8 cellular contexts compared by ENCODE assay signal in the genomic region with DNA sequence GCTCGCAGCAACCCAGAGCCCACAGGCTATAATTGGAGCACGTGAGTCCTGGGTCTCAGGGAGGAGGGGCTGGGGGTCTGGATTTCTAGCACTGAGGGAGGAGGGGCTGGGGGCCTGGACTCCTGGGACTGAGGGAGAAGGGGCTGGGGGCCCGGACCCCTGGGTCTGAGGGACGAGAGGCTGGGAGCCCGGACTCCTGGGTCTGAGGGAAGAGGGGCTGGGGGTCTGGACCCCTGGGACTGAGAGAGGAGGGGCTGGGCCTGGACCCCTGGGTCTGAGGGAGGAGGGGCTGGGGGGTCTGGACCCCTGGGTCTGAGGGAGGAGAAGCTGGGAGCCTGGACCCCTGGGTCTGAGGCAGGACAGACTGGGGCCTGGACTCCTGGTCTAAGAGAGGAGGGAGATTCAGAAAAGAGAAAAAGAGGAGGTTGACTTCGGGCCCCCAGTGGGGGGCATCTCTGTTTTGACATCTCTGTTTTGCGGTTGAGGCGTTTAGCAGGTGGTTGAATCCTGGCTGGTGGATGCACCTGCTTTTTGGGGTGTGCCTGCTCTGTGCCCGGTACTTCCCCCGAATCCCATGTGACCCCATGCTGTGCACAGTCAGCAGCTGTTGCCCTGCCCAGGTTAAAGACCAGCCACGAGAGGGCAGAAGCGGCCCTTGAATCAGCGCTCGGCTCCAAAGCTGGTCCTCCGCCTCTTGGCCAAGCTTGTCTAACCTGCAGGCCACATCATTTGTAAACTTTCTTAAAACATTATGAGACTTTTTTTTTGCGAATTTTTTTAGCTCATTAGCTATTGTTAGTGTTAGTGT. TPM values are rescaled to one million over a fixed set of nuclear protein-coding genes. Genes with fewer than 3 reads are reported as not detected.
DNase-seq lines count a peak whose midpoint lies in the region; ATAC-seq and TF ChIP-seq lines count a peak whose summit lies in the region.

No MANE protein-coding gene starts in this region.

- no peaks in the 10 kb centered on the region for H3K4me1 ChIP-seq in HCT116 (ENCODE audit: control insufficient read depth in 1 of 2, insufficient read depth in 2 of 2, low read length in 2 of 2)
- no peaks in the 10 kb centered on the region for H3K4me1 ChIP-seq in parathyroid adenoma
- no peaks in the 10 kb centered on the region for H3K4me1 ChIP-seq in uterus

- peak; percentile 83 for TF ChIP-seq CTCF in GM12872 (IDR thresholded peaks at IDR 0.05; ENCODE audit: insufficient read depth, low read depth, low read length)
- peak; percentile 22 to 59 (median 43); a peak in 5 of 6 replicates for TF ChIP-seq CTCF in HCT116 (IDR thresholded peaks at IDR 0.05 in 2 of 3, conservative IDR thresholded peaks at IDR 0.05 in 1 of 3; ENCODE audit: borderline replicate concordance in 1 of 3, insufficient read depth in 1 of 3, low read depth in 2 of 3, low read length in 2 of 3)
- peak; percentile 50 for TF ChIP-seq CTCF in fibroblast of pulmonary artery (IDR thresholded peaks at IDR 0.05; ENCODE audit: low read length, missing control alignments)
- TF ChIP-seq CTCF in parathyroid adenoma (IDR thresholded peaks at IDR 0.05): peak; percentile 63
- peak in 3 of 4 experiments; percentile 40 to 57 (median 42) for TF ChIP-seq CTCF in uterus (IDR thresholded peaks at IDR 0.05)

- H3K79me2 ChIP-seq in HCT116 (ENCODE audit: insufficient read depth, low read length) (peaks cover 54% of the 10 kb centered on the region), parathyroid adenoma (no peaks in the 10 kb centered on the region)

- CTCF ChIA-PET in HCT116 (lab: Charles Lee): interaction anchor here (0.7 to 4.0 kb wide), 7 partner anchors 9 to 117 kb away, joined by 3 to 15 read pairs (median 5); no protein-coding TSS in a partner anchor

- 0 out of 2 replicates have a peak, but pooled peaks cover 3% of the 10 kb centered on the region for H4K20me1 ChIP-seq in HCT116 (ENCODE audit: insufficient read depth)

- H3K36me3 ChIP-seq in HCT116 (ENCODE audit: control insufficient read depth in 1 of 2, insufficient read depth in 2 of 2, low read length in 2 of 2) (peaks cover 55 to 85% of the 10 kb centered on the region in 2 experiments), parathyroid adenoma (ENCODE audit: control insufficient read depth, insufficient read depth, low read length) (no peaks in the 10 kb centered on the region), uterus (no peaks in the 10 kb centered on the region)

- peak; percentile 67 for ATAC-seq in HCT116

- TF ChIP-seq POLR2A in HCT116 (IDR thresholded peaks at IDR 0.05; ENCODE audit: borderline replicate concordance, extremely low read depth, insufficient read depth, insufficient read length): no peak
- no peak for TF ChIP-seq POLR2A in uterus (IDR thresholded peaks at IDR 0.05)

- H3K4me3 ChIP-seq in HCT116 (replicated peaks in 1 of 2; ENCODE audit: low read depth in 1 of 2, low read length in 2 of 2) (no peak overlapping the region), fibroblast of pulmonary artery (replicated peaks; ENCODE audit: low read depth, low read length) (no peak overlapping the region), parathyroid adenoma (ENCODE audit: low read depth, low read length) (no peak overlapping the region), uterus (no peak overlapping the region)

- no TSS peak for BruUV-seq in HCT116 (replicated peaks; lab: Mats Ljungman, UMichigan)

- H3K27me3 ChIP-seq in HCT116 (ENCODE audit: insufficient read depth, low read length) (no peaks in the 10 kb centered on the region), parathyroid adenoma (ENCODE audit: control insufficient read depth, insufficient read depth, low read length) (no peaks in the 10 kb centered on the region), uterus (no peaks in the 10 kb centered on the region)

- no peak overlapping the region for H2AFZ ChIP-seq in HCT116 (ENCODE audit: low read depth, low read length, poor library complexity, severe bottlenecking)
- no peak overlapping the region for H2AFZ ChIP-seq in parathyroid adenoma

- intact Hi-C loops in HCT116 (cut with micrococcal nuclease) (no loop called here), uterus (cut with DNase I; ENCODE audit: low total_unique reads) (no loop called here)

- DNase-seq in HCT116 (ENCODE audit: low read depth, low spot score) (no peak), NOMO-1 (lab: John Stamatoyannopoulos, UW; ENCODE audit: unreplicated experiment in 2 of 2) (peak; percentile 55 to 64), activated T-cell treated with anti-CD3 and anti-CD28 coated beads for 4 hours (peak; percentile 56), fibroblast of pulmonary artery (ENCODE audit: low read depth) (peak; percentile 58), uterus (peak; percentile 40 to 43), GF-D8 (lab: John Stamatoyannopoulos, UW) (no peak)

- no peak overlapping the region for H3K9ac ChIP-seq in HCT116 (ENCODE audit: low read length)
- no peak overlapping the region for H3K9ac ChIP-seq in parathyroid adenoma

- no peaks in the 10 kb centered on the region for H3K9me2 ChIP-seq in HCT116 (ENCODE audit: insufficient read depth)

- RAD21 ChIA-PET in HCT116 (lab: Charles Lee; ENCODE audit: low non-redundant PET in 1 of 2, low total read pairs in 2 of 2, uncharacterized antibody in 2 of 2, unreplicated experiment in 2 of 2): interaction anchor here (0.7 to 1.6 kb wide), 3 partner anchors 70 to 77 kb away, joined by 3 read pairs; no protein-coding TSS in a partner anchor

- no peak overlapping the region for H3K27ac ChIP-seq in HCT116 (ENCODE audit: low read depth, low read length)
- no peak overlapping the region for H3K27ac ChIP-seq in parathyroid adenoma
- no peak overlapping the region for H3K27ac ChIP-seq in uterus

- TF ChIP-seq RAD21 in HCT116 (IDR thresholded peaks at IDR 0.05; ENCODE audit: low read depth): peak; percentile 55

- H3K4me2 ChIP-seq in HCT116 (ENCODE audit: low read length) (no peak overlapping the region), parathyroid adenoma (ENCODE audit: low read length) (no peak overlapping the region)

- no peaks in the 10 kb centered on the region for H3K9me3 ChIP-seq in HCT116 (ENCODE audit: control insufficient read depth in 1 of 2, insufficient read depth in 1 of 2, low read depth in 1 of 2, low read length in 2 of 2)
- H3K9me3 ChIP-seq in parathyroid adenoma (ENCODE audit: control insufficient read depth, low read length): no peaks in the 10 kb centered on the region
- H3K9me3 ChIP-seq in uterus: no peaks in the 10 kb centered on the region

- POLR2A ChIA-PET in HCT116 (lab: Charles Lee): interaction anchor here (0.8 kb wide), 1 partner anchor 11 kb away, joined by 3 read pairs; a partner anchor contains a TSS

TF ChIP-seq in HCT116, 20 proteins besides CTCF, POLR2A, EP300 and RAD21:
- no peak for TF ChIP-seq YY1 (IDR thresholded peaks at IDR 0.05; ENCODE audit: extremely low read depth, insufficient replicate concordance, low read depth, low read length)
- no peak for TF ChIP-seq ZFX (IDR thresholded peaks at IDR 0.05)
- no peak for TF ChIP-seq POLR2AphosphoS5 (IDR thresholded peaks at IDR 0.05; ENCODE audit: low read depth, low read length)
- no peak for TF ChIP-seq SIN3A (IDR thresholded peaks at IDR 0.05; ENCODE audit: low read depth)
- no peak for TF ChIP-seq CBX3 (IDR thresholded peaks at IDR 0.05; ENCODE audit: low read depth)
- TF ChIP-seq, protein P1, sequence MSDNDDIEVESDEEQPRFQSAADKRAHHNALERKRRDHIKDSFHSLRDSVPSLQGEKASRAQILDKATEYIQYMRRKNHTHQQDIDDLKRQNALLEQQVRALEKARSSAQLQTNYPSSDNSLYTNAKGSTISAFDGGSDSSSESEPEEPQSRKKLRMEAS (IDR thresholded peaks at IDR 0.05): no peak
- no peak for TF ChIP-seq EZH2phosphoT487 (IDR thresholded peaks at IDR 0.05; ENCODE audit: borderline replicate concordance)
- no peak for TF ChIP-seq FOSL1 (IDR thresholded peaks at IDR 0.05; ENCODE audit: low read depth)
- no peak for TF ChIP-seq JUND (IDR thresholded peaks at IDR 0.05)
- TF ChIP-seq TCF7L2 (IDR thresholded peaks at IDR 0.05; ENCODE audit: borderline replicate concordance, extremely low read depth, insufficient read depth, insufficient read length): no peak
- no peak for TF ChIP-seq SRF (IDR thresholded peaks at IDR 0.05; ENCODE audit: low read depth)

RNA-seq across cellular contexts. Expression of a gene that starts 10.5 kb away (rescaled TPM):
- total RNA-seq in HCT116 (2021; ENCODE audit: unreplicated experiment) (62.0 TPM), uterus (10 to 100 TPM in 3 of 4 donors, 1 to 10 TPM in 1; 7.9 to 45.3 (median 28.0) TPM)
- polyA plus RNA-seq in HCT116 (2012): 73.6 and 73.8 TPM in 2 replicates

RNA-seq across cellular contexts. Expression of a gene that starts 17.1 kb away (rescaled TPM):
- total RNA-seq in HCT116 (2021; ENCODE audit: unreplicated experiment): 4.0 TPM
- polyA plus RNA-seq in HCT116 (2012): 5.7 and 6.6 TPM in 2 replicates
- total RNA-seq in uterus: 10 to 100 TPM in 1 of 4 donors, 1 to 10 TPM in 3; 1.0 to 16.1 (median 1.3) TPM

RNA-seq across cellular contexts. Expression of a gene that starts 40.8 kb away (rescaled TPM):
- not detected for total RNA-seq in HCT116 (2021; ENCODE audit: unreplicated experiment)
- not detected in 2 replicates for polyA plus RNA-seq in HCT116 (2012)
- total RNA-seq in uterus: not detected

RNA-seq across cellular contexts. Expression of a gene that starts 44.8 kb away (rescaled TPM):
- not detected for total RNA-seq in HCT116 (2021; ENCODE audit: unreplicated experiment)
- not detected in 2 replicates for polyA plus RNA-seq in HCT116 (2012)
- not detected for total RNA-seq in uterus

Comparison
In these comparisons a context has a peak if more than half of its experiments do, and no peak if none do; other contexts are left out.
1. DNase-seq: peak in NOMO-1 (2 of 2), activated T-cell treated with anti-CD3 and anti-CD28 coated beads for 4 hours (single experiment), fibroblast of pulmonary artery (single experiment) and uterus (2 of 2); none in HCT116 (single experiment) and GF-D8 (single experiment).
2. Peak in every context shown above with its lines, with median percentiles within 50 percentile points of each other: CTCF ChIP-seq.